8 cellular contexts compared by ENCODE assay signal in the genomic region with DNA sequence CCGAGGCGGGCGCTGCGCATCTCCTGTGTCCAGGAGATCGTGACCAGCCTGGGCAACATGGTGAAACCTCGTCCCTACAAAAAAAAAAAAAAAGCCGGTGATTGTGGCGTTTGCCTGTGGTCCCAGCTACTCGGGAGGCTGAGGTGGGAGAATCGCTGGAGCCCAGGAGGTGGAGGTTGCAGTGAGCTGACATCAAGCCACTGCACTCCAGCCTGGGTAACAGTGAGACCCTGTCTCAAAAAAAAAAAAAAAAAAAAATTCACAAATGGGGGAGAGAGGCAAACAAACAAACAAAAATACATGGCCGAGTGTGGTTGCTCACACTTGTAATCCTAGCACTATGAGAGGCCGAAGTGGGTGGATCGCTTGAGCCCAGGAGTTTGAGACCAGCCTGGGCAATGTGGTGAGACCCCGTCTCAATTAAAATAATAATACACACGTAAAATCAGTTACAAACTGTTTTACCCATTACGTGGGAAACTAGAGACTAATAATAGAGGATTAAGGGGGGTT. TPM values are rescaled to one million over a fixed set of nuclear protein-coding genes. Genes with fewer than 3 reads are reported as not detected.
A peak's percentile ranks its signal among the peaks of the same experiment; 100 is the strongest.
DNase-seq lines count a peak whose midpoint lies in the region; ATAC-seq and TF ChIP-seq lines count a peak whose summit lies in the region.

No MANE protein-coding gene starts in this region.

- DNase-seq in cardiac muscle cell (ENCODE audit: low read depth in 1 of 2, low spot score in 1 of 2) (no peak), Right ventricle myocardium inferior (ENCODE audit: missing footprints) (no peak), body of pancreas (no peak), mesenchymal stem cell (no peak), uterus (no peak), EL (no peak), glomerular visceral epithelial cell (ENCODE audit: extremely low spot score) (no peak), SW480 (ENCODE audit: low spot score) (no peak)

- peak overlapping the region; percentile 94 for H3K4me2 ChIP-seq in mesenchymal stem cell (ENCODE audit: low read length, poor library complexity, severe bottlenecking)

- H4K91ac ChIP-seq in mesenchymal stem cell (ENCODE audit: low read length): no peak overlapping the region

- H3K4ac ChIP-seq in mesenchymal stem cell (ENCODE audit: low read depth in 1 of 2, low read length in 2 of 2): peak overlapping the region; percentile 20 to 82

- TF ChIP-seq POLR2A in body of pancreas (IDR thresholded peaks at IDR 0.05) (no peak), uterus (IDR thresholded peaks at IDR 0.05) (no peak)

- peak overlapping the region; percentile 79 for H3K4me3 ChIP-seq in cardiac muscle cell
- H3K4me3 ChIP-seq in body of pancreas: peak overlapping the region; percentile 12 to 83
- H3K4me3 ChIP-seq in mesenchymal stem cell (ENCODE audit: insufficient read depth in 1 of 2, low read depth in 1 of 2, low read length in 2 of 2): peak overlapping the region; percentile 91 to 100
- H3K4me3 ChIP-seq in uterus: peak overlapping the region; percentile 80 to 83

- peak overlapping the region in 1 of 2 experiments; percentile 57 for H3K18ac ChIP-seq in mesenchymal stem cell (ENCODE audit: low read depth in 1 of 2, low read length in 2 of 2)

- H3K4me1 ChIP-seq in cardiac muscle cell (ENCODE audit: low read depth): peaks cover 6% of the 10 kb centered on the region
- H3K4me1 ChIP-seq in body of pancreas: peaks cover 14% of the 10 kb centered on the region
- peaks cover 2% of the 10 kb centered on the region for H3K4me1 ChIP-seq in mesenchymal stem cell (ENCODE audit: control insufficient read depth, insufficient read depth, low read depth, low read length)
- H3K4me1 ChIP-seq in uterus: peaks cover 0 to 16% of the 10 kb centered on the region in 2 donors

- TF ChIP-seq CTCF in cardiac muscle cell (IDR thresholded peaks at IDR 0.05; ENCODE audit: low read depth, low read length): no peak
- TF ChIP-seq CTCF in body of pancreas (IDR thresholded peaks at IDR 0.05): no peak
- no peak for TF ChIP-seq CTCF in uterus (IDR thresholded peaks at IDR 0.05)

- no peak overlapping the region for H2BK120ac ChIP-seq in mesenchymal stem cell (ENCODE audit: low read depth, low read length)

- H4K8ac ChIP-seq in mesenchymal stem cell (ENCODE audit: low read length): no peak overlapping the region

- H3K27ac ChIP-seq in cardiac muscle cell (peak overlapping the region; percentile 89), body of pancreas (peak overlapping the region; percentile 72 to 90 (median 87)), mesenchymal stem cell (ENCODE audit: low read length, poor library complexity, severe bottlenecking) (peak overlapping the region; percentile 80), uterus (peak overlapping the region; percentile 89 to 91)

- intact Hi-C loops in Right ventricle myocardium inferior (cut with DNase I): no loop called here
- intact Hi-C loops in body of pancreas (cut with DNase I): no loop called here
- intact Hi-C loops in uterus (cut with DNase I; ENCODE audit: low total_unique reads): no loop called here

- peaks cover 17% of the 10 kb centered on the region for H3K79me1 ChIP-seq in mesenchymal stem cell (replicated peaks; ENCODE audit: low read length, poor library complexity, severe bottlenecking)

- H2BK12ac ChIP-seq in mesenchymal stem cell (ENCODE audit: low read length in 2 of 2): no peak overlapping the region

- WGBS in body of pancreas, 2 donors: 15 to 19% methylated on average over 16 of the region's 16 CpGs
- WGBS in mesenchymal stem cell: 24% methylated on average over 12 of the region's 16 CpGs

- no peak overlapping the region for H2BK15ac ChIP-seq in mesenchymal stem cell (ENCODE audit: low read depth, poor library complexity, severe bottlenecking)

- H2BK5ac ChIP-seq in mesenchymal stem cell (ENCODE audit: low read depth, low read length, poor library complexity, severe bottlenecking): no peak overlapping the region

- ATAC-seq in Right ventricle myocardium inferior (no peak), body of pancreas (no peak)

- H2AFZ ChIP-seq in mesenchymal stem cell (ENCODE audit: low read depth, low read length): peak overlapping the region; percentile 76

- no peak overlapping the region for H2AK5ac ChIP-seq in mesenchymal stem cell (ENCODE audit: low read length, severe bottlenecking)

- no peaks in the 10 kb centered on the region for H3K9me3 ChIP-seq in cardiac muscle cell (ENCODE audit: low read depth)
- H3K9me3 ChIP-seq in body of pancreas: no peaks in the 10 kb centered on the region
- no peaks in the 10 kb centered on the region for H3K9me3 ChIP-seq in mesenchymal stem cell (ENCODE audit: control insufficient read depth, low read length)
- no peaks in the 10 kb centered on the region for H3K9me3 ChIP-seq in uterus

- H3K23ac ChIP-seq in mesenchymal stem cell (ENCODE audit: low read length in 2 of 2): no peak overlapping the region

- H3K27me3 ChIP-seq in cardiac muscle cell: no peaks in the 10 kb centered on the region
- no peaks in the 10 kb centered on the region for H3K27me3 ChIP-seq in body of pancreas
- no peaks in the 10 kb centered on the region for H3K27me3 ChIP-seq in mesenchymal stem cell (ENCODE audit: control insufficient read depth in 1 of 2, insufficient read depth in 1 of 2, low read length in 2 of 2)
- no peaks in the 10 kb centered on the region for H3K27me3 ChIP-seq in uterus

- H3K14ac ChIP-seq in mesenchymal stem cell (ENCODE audit: low read length in 2 of 2): no peak overlapping the region

- H3K36me3 ChIP-seq in cardiac muscle cell (peaks cover 10% of the 10 kb centered on the region), body of pancreas (replicated peaks in 1 of 2; ENCODE audit: insufficient read depth in 1 of 2, low read depth in 2 of 2) (peaks cover 0 to 6% of the 10 kb centered on the region in 2 donors), mesenchymal stem cell (ENCODE audit: control insufficient read depth in 1 of 2, insufficient read depth in 2 of 2, low read depth in 1 of 2, low read length in 2 of 2) (peaks cover 0 to 22% of the 10 kb centered on the region in 2 experiments), uterus (no peaks in the 10 kb centered on the region)

- peak overlapping the region; percentile 100 for H3K9ac ChIP-seq in mesenchymal stem cell (ENCODE audit: low read length)

RNA-seq across cellular contexts. Expression of a gene that starts 0.8 kb away (rescaled TPM):
- 20.8 and 26.4 TPM in 2 replicates for total RNA-seq in cardiac muscle cell
- polyA plus RNA-seq in cardiac muscle cell: 18.5 and 27.9 TPM in 2 replicates
- total RNA-seq in Right ventricle myocardium inferior: 20.5 TPM
- total RNA-seq in body of pancreas: 10 to 100 TPM in 1 of 2 donors, 1 to 10 TPM in 1; 6.3 to 10.6 TPM
- 8.6 TPM for polyA plus RNA-seq in mesenchymal stem cell (2013, experiment 1 of 2)
- 8.7 TPM for polyA plus RNA-seq in mesenchymal stem cell (2013, experiment 2 of 2)
- total RNA-seq in uterus: 10 to 100 TPM in 3 of 4 donors, 1 to 10 TPM in 1; 8.2 to 27.4 (median 17.5) TPM

RNA-seq across cellular contexts. Expression of a gene that starts 0.9 kb away (rescaled TPM):
- total RNA-seq in cardiac muscle cell (41.4 and 81.0 TPM in 2 replicates), Right ventricle myocardium inferior (26.7 TPM), body of pancreas (10 to 100 TPM; 13.8 to 35.8 TPM), uterus (10 to 100 TPM; 39.1 to 73.8 (median 60.5) TPM)
- polyA plus RNA-seq in cardiac muscle cell: 34.9 and 44.8 TPM in 2 replicates
- 18.1 TPM for polyA plus RNA-seq in mesenchymal stem cell (2013, experiment 1 of 2)
- polyA plus RNA-seq in mesenchymal stem cell (2013, experiment 2 of 2): 19.1 TPM

RNA-seq across cellular contexts. Expression of a gene that starts 55.0 kb away (rescaled TPM):
- total RNA-seq in cardiac muscle cell (2.9 TPM in 1 of 2 replicates, not detected in the other), Right ventricle myocardium inferior (not detected), body of pancreas (not detected), uterus (not detected)
- 0.52 TPM in 1 of 2 replicates, not detected in the other for polyA plus RNA-seq in cardiac muscle cell
- 0.19 TPM for polyA plus RNA-seq in mesenchymal stem cell (2013, experiment 1 of 2)
- 0.26 TPM for polyA plus RNA-seq in mesenchymal stem cell (2013, experiment 2 of 2)
